ENCODE assay signal across 8 cellular contexts in the genomic region with DNA sequence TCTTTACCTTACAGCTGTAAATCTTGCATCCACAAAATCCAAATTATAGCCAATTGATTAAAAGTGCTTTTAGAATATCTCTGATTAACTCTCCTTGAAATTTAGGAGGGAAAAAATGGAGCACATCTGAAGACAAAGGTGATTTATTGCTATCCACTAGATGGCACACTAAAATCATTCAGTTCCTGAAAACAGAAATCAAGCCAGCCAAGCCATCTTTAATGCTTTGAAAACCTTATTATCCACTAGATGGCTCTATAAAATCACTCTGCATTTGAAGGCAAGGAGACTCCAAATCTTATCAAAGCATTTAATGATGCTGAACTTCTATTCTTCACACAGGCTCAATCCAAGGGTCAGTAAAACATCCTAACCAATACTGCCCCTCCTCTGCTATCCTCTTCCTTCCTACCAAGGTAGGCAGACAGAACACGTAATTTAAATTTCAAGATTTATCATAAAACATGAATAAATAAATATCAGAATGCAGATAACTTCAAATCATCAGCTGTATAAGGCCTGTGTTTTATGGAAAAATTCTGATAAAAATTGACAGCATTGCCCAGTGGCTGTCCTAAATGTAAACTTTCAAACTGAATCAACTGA. TPM values are rescaled to one million over a fixed set of nuclear protein-coding genes. Genes with fewer than 3 reads are reported as not detected.
DNase-seq lines count a peak whose midpoint lies in the region; ATAC-seq, FAIRE-seq and TF ChIP-seq lines count a peak whose summit lies in the region.

No MANE protein-coding gene starts in this region.

- H3K27me3 Mint-ChIP-seq in stimulated activated naive B cell treated with anti-CD40 and anti-IgM and Interleukin-4, amounts not matched to agents 10 μg/mL and 1 μg/mL and 100 μg/mL, for 72 hours = no peaks in the 10 kb centered on the region

- POLR2A ChIA-PET in GM12878 (lab: Charles Lee) = no interaction called here

- WGBS in GM12878 (ENCODE audit: insufficient coverage, insufficient replicate concordance, low lambda C conversion rate, missing lambda C conversion rate) = 100% methylated on average over 1 of the region's 1 CpG

- H3K9me3 Mint-ChIP-seq in stimulated activated naive B cell treated with anti-CD40 and anti-IgM and Interleukin-4, amounts not matched to agents 10 μg/mL and 1 μg/mL and 100 μg/mL, for 72 hours = no peaks in the 10 kb centered on the region

- no peak overlapping the region for H2AFZ ChIP-seq in GM12878 (ENCODE audit: control insufficient read depth, low read depth, low read length)

- no peak overlapping the region for H3K27ac ChIP-seq in GM12878 (ENCODE audit: control insufficient read depth, insufficient read depth)
- no peak overlapping the region for H3K27ac ChIP-seq in iPS-20b (ENCODE audit: low read length)

- CTCF ChIA-PET in GM12878 (lab: Yijun Ruan, JAX) = interaction anchor here (0.6 to 12.6 kb wide), 25 partner anchors 10 to 169 kb away, joined by 3 to 318 read pairs (median 4); partner anchors contain the start of gene GOLIM4

- no peaks in the 10 kb centered on the region for H4K20me1 ChIP-seq in GM12878 (ENCODE audit: control insufficient read depth, insufficient read depth)

- FAIRE-seq in GM12878 (lab: Jason Lieb, UNC) = peak; percentile 96

- TF ChIP-seq POLR2A in GM12878 (IDR thresholded peaks at IDR 0.05; ENCODE audit: low read depth, low read length) = no peak

- H3K4me1 ChIP-seq in GM12878 (ENCODE audit: control insufficient read depth, insufficient read depth, low read length) = peaks cover 6% of the 10 kb centered on the region
- peaks cover 13% of the 10 kb centered on the region for H3K4me1 ChIP-seq in iPS-20b (ENCODE audit: insufficient read depth, low read length)

- no peak overlapping the region for H3K27ac Mint-ChIP-seq in stimulated activated naive B cell treated with anti-CD40 and anti-IgM and Interleukin-4, amounts not matched to agents 10 μg/mL and 1 μg/mL and 100 μg/mL, for 72 hours

- SMC1A ChIA-PET in GM12878 (lab: Charles Lee; ENCODE audit: uncharacterized antibody, unreplicated experiment) = interaction anchor here (0.7 to 10.3 kb wide), 13 partner anchors 17 to 123 kb away, joined by 3 to 186 read pairs (median 6); no protein-coding TSS in a partner anchor

- H3K36me3 Mint-ChIP-seq in stimulated activated naive B cell treated with anti-CD40 and anti-IgM and Interleukin-4, amounts not matched to agents 10 μg/mL and 1 μg/mL and 100 μg/mL, for 72 hours = peaks cover 2 to 13% of the 10 kb centered on the region in 2 donors

- H3K9ac ChIP-seq in GM12878 (ENCODE audit: control insufficient read depth, insufficient read depth, low read length) = no peak overlapping the region
- peak overlapping the region; percentile 14; the same call in 1 of the 2 replicates for H3K9ac ChIP-seq in iPS-20b (ENCODE audit: low read depth, low read length)

- no peak overlapping the region for H3K4me2 ChIP-seq in GM12878 (ENCODE audit: control insufficient read depth, insufficient read depth)

- intact Hi-C loops in GM12878 (cut with micrococcal nuclease; ENCODE audit: unreplicated experiment) = loop anchor here (1.0 to 10.0 kb wide), 3 partner anchors 48 to 798 kb away; partner anchors contain the start of gene GOLIM4

- no TSS peak for BruUV-seq in GM12878 (replicated peaks; lab: Mats Ljungman, UMichigan)

- no peak overlapping the region for H3K4me3 Mint-ChIP-seq in stimulated activated naive B cell treated with anti-CD40 and anti-IgM and Interleukin-4, amounts not matched to agents 10 μg/mL and 1 μg/mL and 100 μg/mL, for 72 hours

- H3K4me3 ChIP-seq in GM12878 = no peak overlapping the region
- H3K4me3 ChIP-seq in iPS-20b (ENCODE audit: low read length) = no peak overlapping the region

- ATAC-seq in GM21576 (IDR thresholded peaks at IDR 0.05; ENCODE audit: unreplicated experiment) (peak; percentile 58), GM12878 (peak; percentile 81)
- ATAC-seq in stimulated activated naive B cell treated with anti-CD40 and anti-IgM and Interleukin-4, amounts not matched to agents 10 μg/mL and 1 μg/mL and 100 μg/mL, for 72 hours (replicated peaks) = peak; percentile 82 to 88

- RAD21 ChIA-PET in GM12878 (lab: Charles Lee; ENCODE audit: unreplicated experiment) = interaction anchor here (0.7 to 5.4 kb wide), 6 partner anchors 44 to 122 kb away, joined by 3 to 76 read pairs (median 5); no protein-coding TSS in a partner anchor

- H3K36me3 ChIP-seq in GM12878 (ENCODE audit: control insufficient read depth in 2 of 2, insufficient read depth in 2 of 2, low read length in 1 of 2) (no peaks in the 10 kb centered on the region; a peak in 1 of 4 replicates), iPS-20b (ENCODE audit: insufficient read depth, low read depth, low read length) (peaks cover 10% of the 10 kb centered on the region)

- TF ChIP-seq EP300 in GM12878 (IDR thresholded peaks at IDR 0.05; ENCODE audit: borderline replicate concordance in 1 of 2, control insufficient read depth in 1 of 2, low read depth in 2 of 2, low read length in 2 of 2) = no peak

- H3K79me2 ChIP-seq in GM12878 (ENCODE audit: control insufficient read depth, insufficient read depth, low read length) = peaks cover 6% of the 10 kb centered on the region

- peak; percentile 64 to 96 (median 83) for TF ChIP-seq CTCF in GM12878 (IDR thresholded peaks at IDR 0.05 in 2 of 3, conservative IDR thresholded peaks at IDR 0.05 in 1 of 3; ENCODE audit: control insufficient read depth in 2 of 3, extremely low read depth in 1 of 3, insufficient read depth in 1 of 3, low read depth in 3 of 3, low read length in 3 of 3)

- H3K27me3 ChIP-seq in GM12878 (replicated peaks in 1 of 2; ENCODE audit: control insufficient read depth in 2 of 2, insufficient read depth in 2 of 2, low read length in 1 of 2) = no peaks in the 10 kb centered on the region
- no peaks in the 10 kb centered on the region for H3K27me3 ChIP-seq in iPS-20b (ENCODE audit: insufficient read depth, low read length)

- in situ Hi-C loops in GM12878 (cut with MboI) = loop anchor here (5.0 to 10.0 kb wide), 2 partner anchors 115 to 808 kb away; no protein-coding TSS in a partner anchor

- DNase-seq in GM03348 (ENCODE audit: low spot score) = peak; percentile 66
- DNase-seq in HS-27A (ENCODE audit: low read depth) = peak; percentile 43
- peak; percentile 33 for DNase-seq in NCI-H748 treated with DMSO at 0.1 percent for 48 hours (lab: John Stamatoyannopoulos, UW)
- peak; percentile 59 for DNase-seq in GM12878 (ENCODE audit: low read depth, low spot score)
- DNase-seq in stimulated activated naive B cell treated with anti-CD40 and anti-IgM and Interleukin-4, amounts not matched to agents 10 μg/mL and 1 μg/mL and 100 μg/mL, for 72 hours = no peak
- DNase-seq in HuH-7.5 (ENCODE audit: low spot score) = no peak

- H3K9me3 ChIP-seq in GM12878 (replicated peaks; ENCODE audit: control insufficient read depth, insufficient read depth, low read length) (no peaks in the 10 kb centered on the region), iPS-20b (ENCODE audit: insufficient read depth, low read depth, low read length) (no peaks in the 10 kb centered on the region)

- TF ChIP-seq RAD21 in GM12878 (IDR thresholded peaks at IDR 0.05; ENCODE audit: insufficient read depth, low read depth, low read length) = peak; percentile 97

- peaks cover 0 to 7% of the 10 kb centered on the region in 2 donors for H3K4me1 Mint-ChIP-seq in stimulated activated naive B cell treated with anti-CD40 and anti-IgM and Interleukin-4, amounts not matched to agents 10 μg/mL and 1 μg/mL and 100 μg/mL, for 72 hours

TF ChIP-seq in GM12878, 131 proteins besides CTCF, POLR2A, EP300 and RAD21 (continues in another document):
- TF ChIP-seq RELA (IDR thresholded peaks at IDR 0.05; ENCODE audit: borderline replicate concordance, partially characterized antibody) (no peak), MYB (IDR thresholded peaks at IDR 0.05; ENCODE audit: borderline replicate concordance, low read depth, low read length) (no peak), NR2C1 (IDR thresholded peaks at IDR 0.05) (no peak), CBX5 (IDR thresholded peaks at IDR 0.05; ENCODE audit: low read depth) (no peak), NR2C2 (IDR thresholded peaks at IDR 0.05; ENCODE audit: borderline replicate concordance, control insufficient read depth, insufficient read length, low read depth) (no peak), CREM (IDR thresholded peaks at IDR 0.05; ENCODE audit: low read depth) (no peak), HCFC1 (IDR thresholded peaks at IDR 0.05; ENCODE audit: low read length) (no peak), CHD1 (IDR thresholded peaks at IDR 0.05; ENCODE audit: low read depth, low read length) (no peak), ZNF384 (IDR thresholded peaks at IDR 0.05; ENCODE audit: borderline replicate concordance, low read depth, low read length) (no peak), ZNF217 (IDR thresholded peaks at IDR 0.05) (no peak)
- TF ChIP-seq, protein P1, sequence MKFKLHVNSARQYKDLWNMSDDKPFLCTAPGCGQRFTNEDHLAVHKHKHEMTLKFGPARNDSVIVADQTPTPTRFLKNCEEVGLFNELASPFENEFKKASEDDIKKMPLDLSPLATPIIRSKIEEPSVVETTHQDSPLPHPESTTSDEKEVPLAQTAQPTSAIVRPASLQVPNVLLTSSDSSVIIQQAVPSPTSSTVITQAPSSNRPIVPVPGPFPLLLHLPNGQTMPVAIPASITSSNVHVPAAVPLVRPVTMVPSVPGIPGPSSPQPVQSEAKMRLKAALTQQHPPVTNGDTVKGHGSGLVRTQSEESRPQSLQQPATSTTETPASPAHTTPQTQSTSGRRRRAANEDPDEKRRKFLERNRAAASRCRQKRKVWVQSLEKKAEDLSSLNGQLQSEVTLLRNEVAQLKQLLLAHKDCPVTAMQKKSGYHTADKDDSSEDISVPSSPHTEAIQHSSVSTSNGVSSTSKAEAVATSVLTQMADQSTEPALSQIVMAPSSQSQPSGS (IDR thresholded peaks at IDR 0.05; ENCODE audit: low read length) = peak; percentile 37; the same call in 1 of the 2 replicates

RNA-seq across cellular contexts. Expression of gene GOLIM4, which starts 48.4 kb away (rescaled TPM):
- total RNA-seq in GM12878 (2013; cell fraction: nucleolus; rRNA removed) = 42.8 and 52.3 TPM in 2 replicates
- 19.4 and 22.0 TPM in 2 replicates for total RNA-seq in GM12878 (2014; rRNA removed)
- 25.2 and 26.2 TPM in 2 replicates for total RNA-seq in GM12878 (2014; rRNA removed; fragmentation: Illumina TruSeq; extraction: Trizol)
- 19.3 and 20.1 TPM in 2 replicates for total RNA-seq in GM12878 (2021)
- 6.4 TPM for polyA plus RNA-seq in GM12878 (2011; ENCODE audit: low read depth)
- polyA plus RNA-seq in GM12878 (2011; rRNA removed) = 11.7 and 12.9 TPM in 2 replicates
- 9.0 and 12.2 TPM in 2 replicates for polyA plus RNA-seq in GM12878 (2011; cell fraction: cytosol; rRNA removed)
- 12.0 and 16.4 TPM in 2 replicates for polyA plus RNA-seq in GM12878 (2011; cell fraction: nucleus; rRNA removed)
- polyA plus RNA-seq in GM12878 (2012) = 9.6 and 12.5 TPM in 2 replicates
- 24.2 and 24.6 TPM in 2 replicates for polyA plus RNA-seq in GM12878 (2014; fragmentation: Illumina TruSeq; extraction: Trizol)
- polyA plus RNA-seq in GM12878 (2014; fragmentation: Nextera tagmentation; extraction: Ambion mirVana) = 10 to 100 TPM; 11.1 to 14.6 TPM
- polyA plus RNA-seq in GM12878 (2014; rRNA removed) = 14.4 TPM in 2 replicates
- polyA plus RNA-seq in GM12878 (2016; fragmentation: Nextera tagmentation; extraction: Ambion mirVana) = 10 to 100 TPM; 26.6 to 32.4 TPM
- 15.4 and 25.7 TPM in 2 replicates for polyA minus RNA-seq in GM12878 (2011; rRNA and poly(A)+ RNA removed)
- 10.0 and 15.3 TPM in 2 replicates for polyA minus RNA-seq in GM12878 (2011; cell fraction: cytosol; rRNA and poly(A)+ RNA removed)
- polyA minus RNA-seq in GM12878 (2011; cell fraction: nucleus; rRNA and poly(A)+ RNA removed) = 12.0 and 26.5 TPM in 2 replicates

Comparison
In these comparisons a context has a peak if more than half of its experiments do, and no peak if none do; other contexts are left out.
1. DNase-seq: peak in GM03348 (single experiment), HS-27A (single experiment), NCI-H748 treated with DMSO at 0.1 percent for 48 hours (single experiment) and GM12878 (single experiment); none in stimulated activated naive B cell treated with anti-CD40 and anti-IgM and Interleukin-4, amounts not matched to agents 10 μg/mL and 1 μg/mL and 100 μg/mL, for 72 hours (single experiment) and HuH-7.5 (single experiment).
2. Peak in every context shown above with its lines, with median percentiles within 50 percentile points of each other: ATAC-seq.